Comparison of ENCODE assay signal across 1 cellular context in the genomic region with DNA sequence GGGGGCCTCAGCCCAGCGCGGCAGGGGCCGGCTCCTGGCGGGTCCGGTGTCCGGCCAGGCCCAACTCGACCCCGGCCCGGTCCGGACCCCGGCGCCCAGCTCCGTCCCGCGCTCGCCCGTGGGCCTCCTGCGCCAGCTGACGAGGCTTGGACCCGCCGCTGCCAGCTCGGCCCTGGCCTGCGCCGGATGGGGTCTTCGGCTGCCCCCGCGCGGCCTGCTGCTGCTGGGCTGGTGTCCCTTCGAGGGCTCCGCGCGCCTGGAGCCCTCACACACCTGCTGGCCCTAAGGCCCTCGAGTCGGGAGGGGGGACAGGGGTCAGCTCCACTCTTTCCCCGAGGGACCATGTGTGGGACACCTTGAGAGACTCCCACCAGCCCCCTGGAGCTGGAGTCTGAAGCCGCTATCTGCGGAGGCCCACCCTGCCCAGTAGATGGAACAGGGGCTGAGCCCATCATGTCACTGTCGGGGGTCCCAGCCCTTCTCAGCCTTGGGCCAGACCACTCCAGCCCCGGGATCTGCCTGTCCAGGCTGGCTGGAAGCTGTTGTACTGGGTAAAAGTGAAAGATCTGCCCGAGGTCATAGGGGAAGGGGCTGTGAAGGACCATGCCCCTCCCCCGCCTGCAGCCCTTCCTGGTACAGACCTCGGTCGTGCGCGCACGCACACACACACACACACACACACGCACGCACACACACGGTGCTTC.
TF ChIP-seq lines count a peak whose summit lies in the region.

No MANE protein-coding gene starts in this region.

TF ChIP-seq in endothelial cell of umbilical vein, 7 proteins besides CTCF, POLR2A, EP300 and RAD21:
- TF ChIP-seq GATA2 (IDR thresholded peaks at IDR 0.05; ENCODE audit: insufficient read depth, insufficient read length, low read depth, low read length) = no peak
- TF ChIP-seq EZH2 (IDR thresholded peaks at IDR 0.05; ENCODE audit: borderline replicate concordance, low read depth, low read length, severe bottlenecking) = no peak
- TF ChIP-seq JUN (IDR thresholded peaks at IDR 0.05; ENCODE audit: borderline replicate concordance, insufficient read depth, insufficient read length, low read depth) = no peak
- no peak for TF ChIP-seq MYC (IDR thresholded peaks at IDR 0.05; ENCODE audit: low read depth, low read length)
- TF ChIP-seq, protein P1, sequence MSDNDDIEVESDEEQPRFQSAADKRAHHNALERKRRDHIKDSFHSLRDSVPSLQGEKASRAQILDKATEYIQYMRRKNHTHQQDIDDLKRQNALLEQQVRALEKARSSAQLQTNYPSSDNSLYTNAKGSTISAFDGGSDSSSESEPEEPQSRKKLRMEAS (IDR thresholded peaks at IDR 0.05; ENCODE audit: insufficient read depth, insufficient read length) = no peak
- no peak for TF ChIP-seq POLR2AphosphoS5 (IDR thresholded peaks at IDR 0.05; ENCODE audit: insufficient read depth, low read depth, low read length)
- no peak for TF ChIP-seq FOS (IDR thresholded peaks at IDR 0.05; ENCODE audit: borderline replicate concordance, insufficient read depth, low read length)
